ENCODE assay signal across 1 cellular context in genomic region chr19:6733338-6734095, GRCh38.
TF ChIP-seq lines count a peak whose summit lies in the region.

No MANE protein-coding gene starts in this region.

TF ChIP-seq in HCT116, 20 proteins besides CTCF, POLR2A, EP300 and RAD21 (continued from another document):
- no peak for TF ChIP-seq REST (IDR thresholded peaks at IDR 0.05; ENCODE audit: low read depth)
- no peak for TF ChIP-seq CBX3 (IDR thresholded peaks at IDR 0.05; ENCODE audit: low read depth)
- no peak for TF ChIP-seq YY1 (IDR thresholded peaks at IDR 0.05; ENCODE audit: extremely low read depth, insufficient replicate concordance, low read depth, low read length)
- TF ChIP-seq EGR1 (IDR thresholded peaks at IDR 0.05; ENCODE audit: low read depth): no peak
